Comparison of ENCODE assay signal across 8 cellular contexts in the genomic region with DNA sequence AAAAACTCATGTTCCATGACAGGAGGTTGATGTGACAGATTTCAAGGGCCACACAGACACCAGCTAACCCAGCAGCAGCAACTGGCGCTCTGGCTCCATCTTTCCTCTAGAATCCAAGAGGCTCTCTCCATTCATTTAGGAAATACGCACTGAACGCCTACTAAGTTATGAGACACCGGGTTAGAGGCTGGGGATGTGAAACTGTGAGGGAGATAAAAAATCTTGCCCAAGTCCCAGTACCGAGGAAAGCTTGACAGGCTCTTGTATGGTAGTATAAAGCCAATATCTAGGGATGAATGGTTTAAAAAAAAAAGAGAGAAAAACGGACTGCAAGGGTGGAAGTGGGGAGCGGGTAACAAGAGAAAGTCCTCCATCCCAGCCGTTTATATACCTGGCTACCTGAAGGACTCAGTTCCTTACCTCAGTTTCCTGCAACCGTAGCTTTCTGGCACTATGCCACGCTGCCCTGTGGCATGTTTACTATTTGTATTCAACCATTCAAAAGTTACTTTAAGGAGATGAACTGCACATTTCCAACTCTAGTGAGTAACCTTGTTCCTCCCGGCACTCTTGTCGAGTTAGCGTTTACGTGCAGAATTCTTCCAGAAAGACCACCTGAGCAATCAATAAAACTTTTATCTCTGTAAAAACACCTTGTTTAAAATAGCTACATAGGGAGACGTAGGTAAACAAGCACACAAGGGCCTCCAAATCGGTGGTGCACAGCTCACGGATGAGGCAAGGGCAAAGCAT. TPM values are rescaled to one million over a fixed set of nuclear protein-coding genes. Genes with fewer than 3 reads are reported as not detected.
A peak's percentile ranks its signal among the peaks of the same experiment; 100 is the strongest.
DNase-seq lines count a peak whose midpoint lies in the region; ATAC-seq, FAIRE-seq and TF ChIP-seq lines count a peak whose summit lies in the region.

No MANE protein-coding gene starts in this region.

- no peaks in the 10 kb centered on the region for H3K36me3 Mint-ChIP-seq in astrocyte (ENCODE audit: low read depth, unreplicated experiment)

- no peak for FAIRE-seq in astrocyte (lab: Jason Lieb, UNC)

- peak overlapping the region; percentile 64 for H2AFZ ChIP-seq in astrocyte (ENCODE audit: low read depth, low read length)

- H4K20me1 ChIP-seq in astrocyte (ENCODE audit: insufficient read depth, low read length), result peaks cover 11% of the 10 kb centered on the region

- no peaks in the 10 kb centered on the region for H3K79me2 ChIP-seq in astrocyte (ENCODE audit: insufficient read depth, low read length)

- intact Hi-C loops in left lung (cut with DNase I), result no loop called here

- H3K27ac Mint-ChIP-seq in astrocyte (ENCODE audit: unreplicated experiment), result peak overlapping the region; percentile 38

- DNase-seq in BE2C (no peak), astrocyte (ENCODE audit: low read depth) (no peak), left lung (no peak), thoracic aorta (ENCODE audit: low spot score) (no peak)
- no peak for DNase-seq in Jurkat, Clone E6-1 (ENCODE audit: low read depth, low spot score)
- no peak for DNase-seq in stimulated activated CD4-positive, alpha-beta T cell treated with anti-CD3 and anti-CD28 coated beads, Interleukin-4, amount 100 ng/mL, for 1 hour

- peaks cover 2% of the 10 kb centered on the region for H3K4me1 Mint-ChIP-seq in astrocyte (ENCODE audit: low read depth, unreplicated experiment)

- H3K27me3 ChIP-seq in BE2C, result no peaks in the 10 kb centered on the region
- peaks cover 10% of the 10 kb centered on the region for H3K27me3 ChIP-seq in astrocyte (ENCODE audit: insufficient read depth, low read length)
- H3K27me3 ChIP-seq in left lung, result peaks cover 0 to 25% of the 10 kb centered on the region in 2 donors
- H3K27me3 ChIP-seq in thoracic aorta (replicated peaks; ENCODE audit: insufficient read depth), result no peaks in the 10 kb centered on the region

- peak overlapping the region; percentile 89 for H3K4me3 Mint-ChIP-seq in astrocyte (ENCODE audit: unreplicated experiment)

- no peak overlapping the region for H3K27ac ChIP-seq in astrocyte (ENCODE audit: low read depth, low read length)
- H3K27ac ChIP-seq in left lung, result peak overlapping the region in 1 of 2 donors; percentile 55
- no peak overlapping the region for H3K27ac ChIP-seq in thoracic aorta

- H3K4me1 ChIP-seq in BE2C (no peaks in the 10 kb centered on the region), astrocyte (ENCODE audit: insufficient read depth, low read length) (peaks cover 10% of the 10 kb centered on the region), left lung (peaks cover 5 to 37% of the 10 kb centered on the region in 2 donors), thoracic aorta (ENCODE audit: control insufficient read depth in 1 of 2, low read depth in 2 of 2) (peaks cover 4 to 20% of the 10 kb centered on the region in 2 donors)

- peaks cover 3% of the 10 kb centered on the region for H3K27me3 Mint-ChIP-seq in astrocyte (ENCODE audit: low read depth, unreplicated experiment)

- H3K9me3 Mint-ChIP-seq in astrocyte (ENCODE audit: unreplicated experiment), result no peaks in the 10 kb centered on the region

- TF ChIP-seq CTCF in BE2C (IDR thresholded peaks at IDR 0.05; ENCODE audit: low read depth, low read length), result no peak
- no peak for TF ChIP-seq CTCF in astrocyte (IDR thresholded peaks at IDR 0.05; ENCODE audit: insufficient read depth, low read depth, low read length)
- no peak for TF ChIP-seq CTCF in left lung (IDR thresholded peaks at IDR 0.05)
- TF ChIP-seq CTCF in thoracic aorta (IDR thresholded peaks at IDR 0.05), result no peak

- peak overlapping the region; percentile 58 for H3K4me3 ChIP-seq in BE2C (ENCODE audit: low read depth, low read length)
- H3K4me3 ChIP-seq in Jurkat, Clone E6-1 (ENCODE audit: low read length), result peak overlapping the region; percentile 55
- H3K4me3 ChIP-seq in astrocyte (ENCODE audit: insufficient read depth, low read depth, low read length), result peak overlapping the region; percentile 59
- H3K4me3 ChIP-seq in left lung, result peak overlapping the region; percentile 27 to 58
- peak overlapping the region; percentile 92 for H3K4me3 ChIP-seq in thoracic aorta

- peak overlapping the region; percentile 70 for H3K9ac ChIP-seq in astrocyte (ENCODE audit: low read length)

- H3K36me3 ChIP-seq in BE2C (no peaks in the 10 kb centered on the region), astrocyte (ENCODE audit: insufficient read depth, low read length) (no peaks in the 10 kb centered on the region), left lung (no peaks in the 10 kb centered on the region), thoracic aorta (no peaks in the 10 kb centered on the region)

- no peaks in the 10 kb centered on the region for H3K9me3 ChIP-seq in BE2C
- no peaks in the 10 kb centered on the region for H3K9me3 ChIP-seq in astrocyte (ENCODE audit: insufficient read depth, low read depth, low read length)
- H3K9me3 ChIP-seq in left lung, result no peaks in the 10 kb centered on the region
- no peaks in the 10 kb centered on the region for H3K9me3 ChIP-seq in thoracic aorta

- ATAC-seq in left lung (no peak), thoracic aorta (ENCODE audit: insufficient number of reproducible peaks, low FRiP score, low read depth) (no peak), GM18520 (IDR thresholded peaks at IDR 0.05; ENCODE audit: unreplicated experiment) (no peak), GM21528 (IDR thresholded peaks at IDR 0.05; ENCODE audit: low FRiP score, unreplicated experiment) (no peak)

- H3K4me2 ChIP-seq in astrocyte (ENCODE audit: low read length), result peak overlapping the region; percentile 86

RNA-seq across cellular contexts. Expression of a gene that starts 1.7 kb away (rescaled TPM):
- polyA plus RNA-seq in BE2C (2012; ENCODE audit: insufficient read depth, insufficient read length, low read depth), result 3.6 TPM
- 2.3 TPM for polyA plus RNA-seq in Jurkat, Clone E6-1 (2012; ENCODE audit: insufficient read depth, insufficient read length)
- 3.7 and 4.4 TPM in 2 replicates for total RNA-seq in astrocyte
- 1 to 10 TPM; 3.8 to 5.6 TPM for total RNA-seq in left lung
- 1 to 10 TPM in 1 of 2 donors, under 1 TPM in 1; 0.54 to 4.2 TPM for total RNA-seq in thoracic aorta
